In the genomic region with DNA sequence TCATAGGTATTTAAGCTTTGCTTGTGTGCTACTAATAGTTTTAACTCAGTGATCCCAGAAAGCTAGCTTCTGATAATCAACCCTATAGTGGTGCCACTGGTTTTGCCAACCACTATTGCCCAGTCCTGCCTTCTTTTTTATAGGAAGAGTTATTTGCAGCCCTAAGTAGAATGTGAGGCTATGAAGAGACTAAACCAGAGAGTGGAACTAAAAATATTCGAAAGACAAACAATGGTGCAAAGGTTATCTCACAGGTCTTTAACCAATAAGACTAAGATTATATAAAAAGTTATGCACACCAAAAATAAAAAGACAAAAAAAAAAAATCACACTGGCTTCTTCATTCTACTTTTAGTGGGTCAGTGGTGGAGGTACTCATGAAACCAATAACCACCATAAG, we compare ENCODE assay signal across 26 cellular contexts.
"Had no signal": no experiment of that assay in that cellular context is flagged by ENCODE, and none has a peak within 500 bp of the region (broad histone marks: within the 10 kb centered on the region; RNA-seq: fewer than 3 reads in every experiment).

No MANE protein-coding gene starts in this region.

- H3K36me3 ChIP-seq: colonic mucosa, prostate gland, thyroid gland had no signal

- H3K4me1 ChIP-seq: colonic mucosa, lower lobe of right lung, prostate gland, right atrium auricular region, sigmoid colon, stomach, thyroid gland, vagina had no signal

- ATAC-seq: left colon; left ventricle myocardium superior; lower lobe of right lung; mucosa of descending colon; pancreas; stimulated activated effector memory CD8-positive, alpha-beta T cell treated with anti-CD3 and anti-CD28 coated beads, Interleukin-12 subunit alpha, Interleukin-12 subunit beta, amount 100 ng/mL, for 72 hours had no signal

- H3K27me3 ChIP-seq: colonic mucosa, pancreas, right atrium auricular region, sigmoid colon, stomach, thyroid gland, vagina had no signal

- H3K27ac ChIP-seq: colonic mucosa, lower lobe of right lung, pancreas, prostate gland, right atrium auricular region, sigmoid colon, stomach, thyroid gland, vagina had no signal

- H3K27me3 Mint-ChIP-seq: dendritic cell treated with granulocyte-macrophage colony-stimulating factor and Interleukin-4, amounts not matched to agents 40 ng/mL and 50 ng/mL, for 4 days; naive B cell had no signal

- H3K4me3 ChIP-seq: colonic mucosa, lower lobe of right lung, mucosa of descending colon, pancreas, prostate gland, right atrium auricular region, sigmoid colon, stomach, thyroid gland, vagina had no signal

- H3K9me3 Mint-ChIP-seq: dendritic cell treated with granulocyte-macrophage colony-stimulating factor and Interleukin-4, amounts not matched to agents 40 ng/mL and 50 ng/mL, for 4 days; immature natural killer cell; mesothelial cell of epicardium; naive B cell; nephron; stimulated activated effector memory CD8-positive, alpha-beta T cell treated with anti-CD3 and anti-CD28 coated beads, Interleukin-12 subunit alpha, Interleukin-12 subunit beta, amount 100 ng/mL, for 72 hours had no signal

- H3K4me1 Mint-ChIP-seq: mesothelial cell of epicardium, nephron had no signal

- DNase-seq: colonic mucosa; hypothalamus; immature natural killer cell; islet precursor cell; kidney glomerular epithelial cell; left colon; left ventricle myocardium superior; lower lobe of right lung; mucosa of descending colon; naive B cell; nucleus accumbens; pancreas; sigmoid colon; stimulated activated CD4-positive, alpha-beta T cell treated with anti-CD3 and anti-CD28 coated beads, Interleukin-2, amount 100 ng/mL, for 24 hours; stimulated activated CD4-positive, alpha-beta T cell treated with anti-CD3 and anti-CD28 coated beads, Interleukin-4, amount 100 ng/mL, for 24 hours; stimulated activated naive CD4-positive, alpha-beta T cell treated with Interleukin-2 at 50 U/mL for 16 hours; stomach; thyroid gland; trophoblast cell had no signal

- H3K4me3 Mint-ChIP-seq: dendritic cell treated with granulocyte-macrophage colony-stimulating factor and Interleukin-4, amounts not matched to agents 40 ng/mL and 50 ng/mL, for 4 days; immature natural killer cell; mesothelial cell of epicardium; naive B cell; nephron; stimulated activated effector memory CD8-positive, alpha-beta T cell treated with anti-CD3 and anti-CD28 coated beads, Interleukin-12 subunit alpha, Interleukin-12 subunit beta, amount 100 ng/mL, for 72 hours had no signal

- H3K9me3 ChIP-seq: colonic mucosa, lower lobe of right lung, mucosa of descending colon, pancreas, prostate gland, right atrium auricular region, sigmoid colon, stomach, thyroid gland, vagina had no signal

- H3K27ac Mint-ChIP-seq: dendritic cell treated with granulocyte-macrophage colony-stimulating factor and Interleukin-4, amounts not matched to agents 40 ng/mL and 50 ng/mL, for 4 days; mesothelial cell of epicardium; nephron; stimulated activated effector memory CD8-positive, alpha-beta T cell treated with anti-CD3 and anti-CD28 coated beads, Interleukin-12 subunit alpha, Interleukin-12 subunit beta, amount 100 ng/mL, for 72 hours had no signal
